Comparison of ENCODE assay signal across 29 cellular contexts in genomic region chr18:10233082-10233875, GRCh38.
"Had no signal": no experiment of that assay in that cellular context is flagged by ENCODE, and none has a peak within 500 bp of the region (broad histone marks: within the 10 kb centered on the region; RNA-seq: fewer than 3 reads in every experiment).

No MANE protein-coding gene starts in this region.

- H3K27ac ChIP-seq: ascending aorta, breast epithelium, cardiac muscle cell, colonic mucosa, foreskin keratinocyte, gastrocnemius medialis, heart left ventricle had no signal

- H3K27ac Mint-ChIP-seq: activated CD4-positive, alpha-beta memory T cell treated with anti-CD3 and anti-CD28 coated beads, Interleukin-2, amount 10 ng/mL, durations not matched to agents 7 days and 5 days; activated naive CD4-positive, alpha-beta T cell treated with anti-CD3 and anti-CD28 coated beads, Interleukin-2, amount 10 ng/mL, durations not matched to agents 7 days and 5 days; activated naive CD4-positive, alpha-beta T cell treated with anti-CD3 and anti-CD28 coated beads, Interleukin-2, amount 50 U/mL, for 72 hours; activated naive CD8-positive, alpha-beta T cell treated with anti-CD3 and anti-CD28 coated beads, Interleukin-2, amount 10 ng/mL, durations not matched to agents 7 days and 5 days; activated T-cell treated with anti-CD3 and anti-CD28 coated beads, Interleukin-2, amount 50 U/mL, for 24 hours; activated T-cell treated with anti-CD3 and anti-CD28 coated beads, Interleukin-2, amount 50 U/mL, for 72 hours; WTC11 had no signal

- H3K27me3 Mint-ChIP-seq: activated CD4-positive, alpha-beta memory T cell treated with anti-CD3 and anti-CD28 coated beads, Interleukin-2, amount 10 ng/mL, durations not matched to agents 7 days and 5 days; activated CD4-positive, alpha-beta T cell treated with anti-CD3 and anti-CD28 coated beads, Interleukin-2, amount 10 ng/mL, durations not matched to agents 7 days and 5 days; activated naive CD4-positive, alpha-beta T cell treated with anti-CD3 and anti-CD28 coated beads, Interleukin-2, amount 10 ng/mL, durations not matched to agents 7 days and 5 days; activated naive CD8-positive, alpha-beta T cell treated with anti-CD3 and anti-CD28 coated beads, Interleukin-2, amount 10 ng/mL, durations not matched to agents 7 days and 5 days; activated T-cell treated with anti-CD3 and anti-CD28 coated beads, Interleukin-2, amount 50 U/mL, for 24 hours had no signal

- H3K36me3 Mint-ChIP-seq: activated naive CD4-positive, alpha-beta T cell treated with anti-CD3 and anti-CD28 coated beads, Interleukin-2, amount 10 ng/mL, durations not matched to agents 7 days and 5 days; activated naive CD4-positive, alpha-beta T cell treated with anti-CD3 and anti-CD28 coated beads, Interleukin-2, amount 50 U/mL, for 72 hours; activated naive CD8-positive, alpha-beta T cell treated with anti-CD3 and anti-CD28 coated beads, Interleukin-2, amount 10 ng/mL, durations not matched to agents 7 days and 5 days; brain had no signal

- H3K4me1 ChIP-seq: ascending aorta, colonic mucosa, gastrocnemius medialis had no signal

- H3K36me3 ChIP-seq: ascending aorta, breast epithelium, cardiac muscle cell, colonic mucosa, gastrocnemius medialis, heart left ventricle had no signal

- ATAC-seq: activated naive CD4-positive, alpha-beta T cell treated with anti-CD3 and anti-CD28 coated beads, Interleukin-2, amount 50 U/mL, for 72 hours; activated T-cell treated with anti-CD3 and anti-CD28 coated beads, Interleukin-2, amount 50 U/mL, for 72 hours; gastrocnemius medialis; heart left ventricle; WTC11 had no signal

- H3K9me3 Mint-ChIP-seq: activated naive CD4-positive, alpha-beta T cell treated with anti-CD3 and anti-CD28 coated beads, Interleukin-2, amount 10 ng/mL, durations not matched to agents 7 days and 5 days; activated T-cell treated with anti-CD3 and anti-CD28 coated beads, Interleukin-2, amount 50 U/mL, for 72 hours had no signal

- H3K4me3 Mint-ChIP-seq: activated CD4-positive, alpha-beta memory T cell treated with anti-CD3 and anti-CD28 coated beads, Interleukin-2, amount 10 ng/mL, durations not matched to agents 7 days and 5 days; activated CD4-positive, alpha-beta T cell treated with anti-CD3 and anti-CD28 coated beads, Interleukin-2, amount 10 ng/mL, durations not matched to agents 7 days and 5 days; activated naive CD4-positive, alpha-beta T cell treated with anti-CD3 and anti-CD28 coated beads, Interleukin-2, amount 10 ng/mL, durations not matched to agents 7 days and 5 days; activated naive CD8-positive, alpha-beta T cell treated with anti-CD3 and anti-CD28 coated beads, Interleukin-2, amount 10 ng/mL, durations not matched to agents 7 days and 5 days; activated T-cell treated with anti-CD3 and anti-CD28 coated beads, Interleukin-2, amount 50 U/mL, for 24 hours; activated T-cell treated with anti-CD3 and anti-CD28 coated beads, Interleukin-2, amount 50 U/mL, for 72 hours; brain; WTC11 had no signal

- H3K4me1 Mint-ChIP-seq: activated CD4-positive, alpha-beta memory T cell treated with anti-CD3 and anti-CD28 coated beads, Interleukin-2, amount 10 ng/mL, durations not matched to agents 7 days and 5 days; activated CD4-positive, alpha-beta T cell treated with anti-CD3 and anti-CD28 coated beads, Interleukin-2, amount 10 ng/mL, durations not matched to agents 7 days and 5 days; activated naive CD4-positive, alpha-beta T cell treated with anti-CD3 and anti-CD28 coated beads, Interleukin-2, amount 10 ng/mL, durations not matched to agents 7 days and 5 days; activated naive CD8-positive, alpha-beta T cell treated with anti-CD3 and anti-CD28 coated beads, Interleukin-2, amount 10 ng/mL, durations not matched to agents 7 days and 5 days had no signal

- DNase-seq: activated CD4-positive, alpha-beta memory T cell treated with anti-CD3 and anti-CD28 coated beads, Interleukin-2, amount 10 ng/mL, durations not matched to agents 7 days and 5 days; activated CD4-positive, alpha-beta T cell treated with anti-CD3 and anti-CD28 coated beads for 1 hour; activated CD4-positive, alpha-beta T cell treated with anti-CD3 and anti-CD28 coated beads for 4 hours; activated CD4-positive, alpha-beta T cell treated with anti-CD3 and anti-CD28 coated beads, Interleukin-2, amount 10 ng/mL, durations not matched to agents 7 days and 5 days; activated CD4-positive, alpha-beta T cell treated with anti-CD3 and anti-CD28 coated beads, Interleukin-2, amount 50 U/mL, for 4 hours; activated CD8-positive, alpha-beta memory T cell treated with anti-CD3 and anti-CD28 coated beads, Interleukin-2, amount 50 U/mL, for 48 hours; activated gamma-delta T cell; activated naive CD4-positive, alpha-beta T cell; activated naive CD4-positive, alpha-beta T cell treated with anti-CD3 and anti-CD28 coated beads, Interleukin-2, amount 10 ng/mL, durations not matched to agents 7 days and 5 days; activated naive CD8-positive, alpha-beta T cell treated with anti-CD3 and anti-CD28 coated beads, Interleukin-2, amount 10 ng/mL, durations not matched to agents 7 days and 5 days; activated T-cell treated with anti-CD3 and anti-CD28 coated beads for 4 hours; activated T-cell treated with anti-CD3 and anti-CD28 coated beads, Interleukin-2, amount 50 U/mL, for 24 hours; activated T-cell treated with anti-CD3 and anti-CD28 coated beads, Interleukin-2, amount 50 U/mL, for 72 hours; central memory CD4-positive, alpha-beta T cell; cerebellar nuclear complex; colonic mucosa; effector CD8-positive, alpha-beta T cell; foreskin keratinocyte; gastrocnemius medialis; glutamatergic neuron; heart left ventricle; T-helper 2 cell had no signal

- H3K9me3 ChIP-seq: colonic mucosa, gastrocnemius medialis had no signal

- FAIRE-seq: endothelial cell of umbilical vein had no signal

- H3K27me3 ChIP-seq: ascending aorta, breast epithelium, cardiac muscle cell, colonic mucosa, foreskin keratinocyte, gastrocnemius medialis, heart left ventricle had no signal

- H3K4me3 ChIP-seq: ascending aorta, breast epithelium, cardiac muscle cell, colonic mucosa, gastrocnemius medialis, heart left ventricle had no signal
